Comparison of ENCODE assay signal across 11 cellular contexts in the genomic region with DNA sequence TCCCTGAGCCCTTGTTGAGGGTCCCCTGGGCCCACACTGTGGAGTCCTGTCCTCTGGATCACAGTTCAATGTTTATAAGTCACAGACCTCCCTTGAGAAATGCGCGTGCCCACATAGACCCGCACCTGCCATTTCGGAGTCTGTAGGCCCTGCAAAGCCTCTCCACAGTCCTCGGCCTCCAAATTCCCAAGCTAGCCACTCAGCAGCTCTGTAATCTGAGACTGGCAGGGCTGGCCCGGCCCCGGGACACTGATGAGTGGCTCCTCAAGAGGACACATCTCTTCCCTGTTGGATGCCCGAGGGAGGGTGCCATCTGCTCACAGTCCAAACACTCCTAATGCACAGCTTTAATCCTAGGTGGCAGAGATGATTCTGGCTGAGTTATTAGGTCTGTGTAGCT. TPM values are rescaled to one million over a fixed set of nuclear protein-coding genes. Genes with fewer than 3 reads are reported as not detected.
DNase-seq lines count a peak whose midpoint lies in the region; ATAC-seq and TF ChIP-seq lines count a peak whose summit lies in the region.
"Had no signal": no experiment of that assay in that cellular context is flagged by ENCODE, and none has a peak within 500 bp of the region (broad histone marks: within the 10 kb centered on the region; RNA-seq: fewer than 3 reads in every experiment).

No MANE protein-coding gene starts in this region.

- H3K4me1 Mint-ChIP-seq in chondrocyte (ENCODE audit: low read depth): no peaks in the 10 kb centered on the region
- H3K4me1 Mint-ChIP-seq in activated T-cell treated with anti-CD3 and anti-CD28 coated beads, Interleukin-2, amount 50 U/mL, for 4 hours (ENCODE audit: low read depth): no peaks in the 10 kb centered on the region
- H3K4me1 Mint-ChIP-seq: activated T-helper 17 cell treated with anti-CD3 and anti-CD28 coated beads, Interleukin-2, amount 50 U/mL, for 72 hours had no signal

- H3K27ac Mint-ChIP-seq in chondrocyte (ENCODE audit: unreplicated experiment): no peak overlapping the region
- peak overlapping the region in 1 of 2 donors; percentile 7 for H3K27ac Mint-ChIP-seq in activated naive CD4-positive, alpha-beta T cell treated with anti-CD3 and anti-CD28 coated beads, Interleukin-2, amount 50 U/mL, for 72 hours
- H3K27ac Mint-ChIP-seq: activated T-helper 17 cell treated with anti-CD3 and anti-CD28 coated beads, Interleukin-2, amount 50 U/mL, for 72 hours had no signal

- TF ChIP-seq CTCF in chondrocyte (IDR thresholded peaks at IDR 0.05) (no peak), spleen (IDR thresholded peaks at IDR 0.05 in 8 of 11, conservative IDR thresholded peaks at IDR 0.05 in 3 of 11) (no peak), GM13977 (IDR thresholded peaks at IDR 0.05; ENCODE audit: extremely low read depth, insufficient read depth, missing control alignments) (no peak)

- DNase-seq in G401 (ENCODE audit: low spot score) (peak; percentile 7), NCI-H2171 treated with DMSO at 0.1 percent for 48 hours (lab: John Stamatoyannopoulos, UW) (peak; percentile 55), chondrocyte (ENCODE audit: low spot score) (peak; percentile 86), spleen (peak; percentile 69), GM13977 (ENCODE audit: low spot score) (no peak)
- no peak for DNase-seq in activated naive CD4-positive, alpha-beta T cell treated with anti-CD3 and anti-CD28 coated beads, Interleukin-2, amount 50 U/mL, for 72 hours (ENCODE audit: low spot score in 2 of 2)
- DNase-seq in activated T-cell treated with anti-CD3 and anti-CD28 coated beads, Interleukin-2, amount 50 U/mL, for 4 hours: no peak
- DNase-seq: left colon, PC-3 had no signal

- H3K4me3 ChIP-seq in spleen: no peak overlapping the region

- no peak overlapping the region for H3K27ac ChIP-seq in spleen

- no peak for ATAC-seq in activated naive CD4-positive, alpha-beta T cell treated with anti-CD3 and anti-CD28 coated beads, Interleukin-2, amount 50 U/mL, for 72 hours
- ATAC-seq in activated T-cell treated with anti-CD3 and anti-CD28 coated beads, Interleukin-2, amount 50 U/mL, for 4 hours: no peak
- ATAC-seq: activated T-helper 17 cell treated with anti-CD3 and anti-CD28 coated beads, Interleukin-2, amount 50 U/mL, for 72 hours; left colon; PC-3 had no signal

- no peaks in the 10 kb centered on the region for H3K4me1 ChIP-seq in spleen

- H3K27me3 ChIP-seq in spleen (replicated peaks in 1 of 7): peaks cover 0 to 7% (median 0%) of the 10 kb centered on the region in 7 donors

- TF ChIP-seq POLR2A in spleen (IDR thresholded peaks at IDR 0.05): no peak

- H3K36me3 ChIP-seq in spleen: no peaks in the 10 kb centered on the region

- H3K9me3 Mint-ChIP-seq in chondrocyte (ENCODE audit: low read depth): no peaks in the 10 kb centered on the region
- H3K9me3 Mint-ChIP-seq in activated naive CD4-positive, alpha-beta T cell treated with anti-CD3 and anti-CD28 coated beads, Interleukin-2, amount 50 U/mL, for 72 hours: no peaks in the 10 kb centered on the region
- no peaks in the 10 kb centered on the region for H3K9me3 Mint-ChIP-seq in activated T-cell treated with anti-CD3 and anti-CD28 coated beads, Interleukin-2, amount 50 U/mL, for 4 hours
- H3K9me3 Mint-ChIP-seq: activated T-helper 17 cell treated with anti-CD3 and anti-CD28 coated beads, Interleukin-2, amount 50 U/mL, for 72 hours had no signal

- in situ Hi-C loops in G401 (cut with HindIII; ENCODE audit: low sequenced_read_pairs) (no loop called here), GM13977 (cut with MboI; ENCODE audit: low pct_unique_long_range_greater_than_20kb, low sequenced_read_pairs, unreplicated experiment) (no loop called here)

- no peaks in the 10 kb centered on the region for H3K36me3 Mint-ChIP-seq in chondrocyte (ENCODE audit: low read depth)
- H3K36me3 Mint-ChIP-seq in activated naive CD4-positive, alpha-beta T cell treated with anti-CD3 and anti-CD28 coated beads, Interleukin-2, amount 50 U/mL, for 72 hours: no peaks in the 10 kb centered on the region
- no peaks in the 10 kb centered on the region for H3K36me3 Mint-ChIP-seq in activated T-cell treated with anti-CD3 and anti-CD28 coated beads, Interleukin-2, amount 50 U/mL, for 4 hours (ENCODE audit: insufficient read depth)

- intact Hi-C loops in spleen (cut with DNase I; ENCODE audit: low total_unique reads): no loop called here

- 85 to 92% (median 87%) methylated on average over 8 of the region's 8 CpGs for WGBS in spleen, 5 donors

- H3K27me3 Mint-ChIP-seq in chondrocyte (ENCODE audit: low read depth): peaks cover 14% of the 10 kb centered on the region
- no peaks in the 10 kb centered on the region for H3K27me3 Mint-ChIP-seq in activated T-cell treated with anti-CD3 and anti-CD28 coated beads, Interleukin-2, amount 50 U/mL, for 4 hours (ENCODE audit: low read depth)
- H3K27me3 Mint-ChIP-seq: activated T-helper 17 cell treated with anti-CD3 and anti-CD28 coated beads, Interleukin-2, amount 50 U/mL, for 72 hours had no signal

- H3K4me3 Mint-ChIP-seq in chondrocyte (ENCODE audit: unreplicated experiment): no peak overlapping the region
- no peak overlapping the region for H3K4me3 Mint-ChIP-seq in activated T-cell treated with anti-CD3 and anti-CD28 coated beads, Interleukin-2, amount 50 U/mL, for 4 hours
- H3K4me3 Mint-ChIP-seq: activated T-helper 17 cell treated with anti-CD3 and anti-CD28 coated beads, Interleukin-2, amount 50 U/mL, for 72 hours had no signal

- H3K9me3 ChIP-seq in spleen: no peaks in the 10 kb centered on the region

RNA-seq across cellular contexts. Expression of a gene that starts 39.1 kb away (rescaled TPM):
- total RNA-seq in G401 (2014; rRNA removed; shearing (Covaris generic)): not detected in 2 replicates
- total RNA-seq in chondrocyte (0.27 to 0.62 TPM (median 0.37 TPM) in 3 replicates), spleen (1 to 10 TPM in 6 of 7 donors, under 1 TPM in 1; 0.81 to 4.0 (median 1.7) TPM)
- polyA plus RNA-seq in spleen: 1 to 10 TPM in 1 of 3 donors, under 1 TPM in 2; 0.43 to 2.1 (median 0.96) TPM
- under 1 TPM; 0.09 to 0.23 TPM for total RNA-seq in activated naive CD4-positive, alpha-beta T cell treated with anti-CD3 and anti-CD28 coated beads, Interleukin-2, amount 50 U/mL, for 72 hours
- total RNA-seq in activated T-cell treated with anti-CD3 and anti-CD28 coated beads, Interleukin-2, amount 50 U/mL, for 4 hours: under 1 TPM; 0.05 to 0.50 (median 0.33) TPM
- total RNA-seq: myocyte, PC-3 had no signal

RNA-seq across cellular contexts. Expression of a gene that starts 41.2 kb away (rescaled TPM):
- 9.8 and 13.0 TPM in 2 replicates for total RNA-seq in G401 (2014; rRNA removed; shearing (Covaris generic))
- total RNA-seq in chondrocyte: 0.34 to 0.74 TPM (median 0.35 TPM) in 3 replicates
- 1 to 10 TPM in 1 of 7 donors, under 1 TPM in 5, not detected in 1; 0.36 to 1.5 (median 0.65) TPM for total RNA-seq in spleen
- under 1 TPM; 0.29 to 0.48 (median 0.46) TPM for polyA plus RNA-seq in spleen
- total RNA-seq in activated naive CD4-positive, alpha-beta T cell treated with anti-CD3 and anti-CD28 coated beads, Interleukin-2, amount 50 U/mL, for 72 hours: 1 to 10 TPM; 2.4 to 4.9 TPM
- 10 to 100 TPM in 2 of 3 donors, 1 to 10 TPM in 1; 8.3 to 13.1 (median 10.2) TPM for total RNA-seq in activated T-cell treated with anti-CD3 and anti-CD28 coated beads, Interleukin-2, amount 50 U/mL, for 4 hours
- total RNA-seq: myocyte had no signal

Comparison
In these comparisons a context has a peak if more than half of its experiments do, and no peak if none do; other contexts are left out.
1. DNase-seq: peak in G401 (single experiment), NCI-H2171 treated with DMSO at 0.1 percent for 48 hours (single experiment), chondrocyte (single experiment) and spleen (single experiment); none in activated naive CD4-positive, alpha-beta T cell treated with anti-CD3 and anti-CD28 coated beads, Interleukin-2, amount 50 U/mL, for 72 hours (0 of 2), activated T-cell treated with anti-CD3 and anti-CD28 coated beads, Interleukin-2, amount 50 U/mL, for 4 hours (single experiment) and GM13977 (single experiment).